8 cellular contexts compared by ENCODE assay signal in the genomic region with DNA sequence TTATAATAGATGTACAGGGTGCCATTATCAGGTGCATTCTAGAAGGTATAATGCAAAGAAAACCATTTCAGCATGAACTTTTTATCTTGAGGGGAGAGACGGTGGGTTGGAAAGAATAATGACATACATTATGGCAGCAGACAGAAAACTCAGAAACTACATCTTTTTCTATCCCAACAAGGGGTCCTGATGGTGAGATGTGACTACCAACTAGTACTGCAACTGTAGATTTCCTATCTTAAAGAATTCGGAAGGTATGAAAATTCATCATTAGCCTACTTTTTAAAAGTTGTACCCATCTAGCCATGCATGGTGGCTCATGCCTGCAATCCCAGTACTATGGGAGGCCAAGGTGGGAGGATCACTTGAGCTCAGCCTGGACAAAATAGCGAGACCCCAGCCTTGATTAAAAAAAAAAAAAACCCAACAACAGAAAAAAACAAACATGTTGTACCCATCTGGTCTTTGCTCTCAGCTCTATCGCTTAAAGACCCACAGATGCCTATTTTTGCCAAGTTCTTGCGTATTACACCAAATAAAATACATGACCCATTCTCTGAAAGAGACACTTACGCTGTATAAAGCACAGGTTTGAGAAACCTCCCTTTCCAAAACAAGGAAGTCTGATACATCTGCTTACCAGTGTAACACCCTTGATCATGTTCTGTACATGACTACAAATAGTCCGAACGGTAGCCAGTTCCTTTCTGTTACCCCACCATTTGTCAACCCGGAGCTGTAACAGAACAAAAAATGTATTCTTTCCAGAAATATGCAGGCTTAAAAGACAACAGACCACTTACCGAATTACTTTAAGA. TPM values are rescaled to one million over a fixed set of nuclear protein-coding genes. Genes with fewer than 3 reads are reported as not detected.
DNase-seq lines count a peak whose midpoint lies in the region; ATAC-seq and TF ChIP-seq lines count a peak whose summit lies in the region.

No MANE protein-coding gene starts in this region.

- H3K27me3 Mint-ChIP-seq in CD8-positive, alpha-beta T cell (ENCODE audit: low read depth): no peaks in the 10 kb centered on the region
- H3K27me3 Mint-ChIP-seq in effector memory CD8-positive, alpha-beta T cell: no peaks in the 10 kb centered on the region

- intact Hi-C loops in CD8-positive, alpha-beta T cell (cut with DNase I, micrococcal nuclease): loop anchor here (1.0 to 10.0 kb wide), 6 partner anchors 10 to 412 kb away; partner anchors contain the start of genes UBE2K (in 1 of the 2) and WDR19 (in 1 of the 2)

- POLR2A ChIA-PET in CD8-positive, alpha-beta T cell (lab: Charles Lee): interaction anchor here (1.0 to 2.1 kb wide), 4 partner anchors 9 to 521 kb away, joined by 3 to 26 read pairs (median 8); partner anchors contain the start of genes PDS5A and UBE2K

- H3K4me3 ChIP-seq in CD8-positive, alpha-beta T cell (ENCODE audit: low read depth, low read length): peak overlapping the region; percentile 87
- H3K4me3 ChIP-seq in NB4 (ENCODE audit: low read depth, low read length): peak overlapping the region; percentile 90
- H3K4me3 ChIP-seq in neutrophil (ENCODE audit: low read depth in 1 of 2, low read length in 1 of 2): no peak overlapping the region

- H3K4me3 Mint-ChIP-seq in CD8-positive, alpha-beta T cell: peak overlapping the region; percentile 98
- peak overlapping the region; percentile 94 to 96 for H3K4me3 Mint-ChIP-seq in effector memory CD8-positive, alpha-beta T cell

- TF ChIP-seq CTCF in CD8-positive, alpha-beta T cell (IDR thresholded peaks at IDR 0.05): no peak
- TF ChIP-seq CTCF in NB4 (IDR thresholded peaks at IDR 0.05; ENCODE audit: low read depth, low read length): no peak
- no peak for TF ChIP-seq CTCF in neutrophil (IDR thresholded peaks at IDR 0.05)

- no peaks in the 10 kb centered on the region for H3K27me3 ChIP-seq in CD8-positive, alpha-beta T cell (ENCODE audit: insufficient read depth, low read length)
- no peaks in the 10 kb centered on the region for H3K27me3 ChIP-seq in neutrophil

- ATAC-seq in CD8-positive, alpha-beta T cell: no peak
- ATAC-seq in effector memory CD8-positive, alpha-beta T cell (replicated peaks): no peak
- ATAC-seq in esophagus mucosa (no peak), HG03045 (IDR thresholded peaks at IDR 0.05; ENCODE audit: unreplicated experiment) (no peak)
- ATAC-seq in activated CD4-positive, CD25-positive, alpha-beta regulatory T cell treated with anti-CD3 and anti-CD28 coated beads, Interleukin-2, amount 50 U/mL, for 24 hours: no peak

- H3K36me3 ChIP-seq in CD8-positive, alpha-beta T cell (ENCODE audit: insufficient read depth, low read length): peaks cover 41% of the 10 kb centered on the region
- H3K36me3 ChIP-seq in neutrophil: peaks cover 54% of the 10 kb centered on the region

- H3K4me1 ChIP-seq in CD8-positive, alpha-beta T cell (ENCODE audit: insufficient read depth, low read length): peaks cover 25% of the 10 kb centered on the region
- H3K4me1 ChIP-seq in neutrophil (ENCODE audit: control insufficient read depth in 1 of 2, insufficient read depth in 1 of 2, low read depth in 1 of 2, low read length in 1 of 2): peaks cover 25 to 28% of the 10 kb centered on the region in 2 experiments

- no peaks in the 10 kb centered on the region for H3K9me3 ChIP-seq in CD8-positive, alpha-beta T cell (ENCODE audit: low read length)
- no peaks in the 10 kb centered on the region for H3K9me3 ChIP-seq in neutrophil

- TF ChIP-seq POLR2A in NB4 (IDR thresholded peaks at IDR 0.05; ENCODE audit: extremely low read depth, insufficient read length): no peak

- H3K27ac ChIP-seq in CD8-positive, alpha-beta T cell (ENCODE audit: low read depth, low read length): peak overlapping the region; percentile 91
- peak overlapping the region; percentile 94 for H3K27ac ChIP-seq in neutrophil

- H3K27ac Mint-ChIP-seq in CD8-positive, alpha-beta T cell: peak overlapping the region; percentile 100
- H3K27ac Mint-ChIP-seq in effector memory CD8-positive, alpha-beta T cell: peak overlapping the region; percentile 99 to 100

- no peak for DNase-seq in CD8-positive, alpha-beta T cell
- DNase-seq in NB4 (ENCODE audit: low read depth) (peak; percentile 32), SHP77 treated with DMSO at 0.1 percent for 48 hours (lab: John Stamatoyannopoulos, UW) (no peak)
- no peak for DNase-seq in effector memory CD8-positive, alpha-beta T cell

- CTCF ChIA-PET in CD8-positive, alpha-beta T cell (lab: Charles Lee): interaction anchor here (1.4 kb wide), 2 partner anchors 9 to 10 kb away, joined by 4 to 5 read pairs; no protein-coding TSS in a partner anchor

- peaks cover 43% of the 10 kb centered on the region for H3K4me1 Mint-ChIP-seq in CD8-positive, alpha-beta T cell (ENCODE audit: low read depth)
- peaks cover 22 to 38% of the 10 kb centered on the region in 2 donors for H3K4me1 Mint-ChIP-seq in effector memory CD8-positive, alpha-beta T cell (ENCODE audit: low read depth in 2 of 2)

- no peaks in the 10 kb centered on the region for H3K9me3 Mint-ChIP-seq in CD8-positive, alpha-beta T cell
- no peaks in the 10 kb centered on the region for H3K9me3 Mint-ChIP-seq in effector memory CD8-positive, alpha-beta T cell

- peaks cover 80% of the 10 kb centered on the region for H3K36me3 Mint-ChIP-seq in CD8-positive, alpha-beta T cell
- H3K36me3 Mint-ChIP-seq in effector memory CD8-positive, alpha-beta T cell (ENCODE audit: insufficient read depth): peaks cover 79% of the 10 kb centered on the region

RNA-seq across cellular contexts. Expression of gene RPL9, which starts 1.6 kb away (rescaled TPM):
- 1,000 to 10,000 TPM; 2,977 to 3,433 TPM for total RNA-seq in CD8-positive, alpha-beta T cell
- 1,488 TPM for total RNA-seq in esophagus mucosa

RNA-seq across cellular contexts. Expression of gene LIAS, which starts 1.7 kb away (rescaled TPM):
- 10 to 100 TPM in 1 of 2 experiments, 1 to 10 TPM in 1; 9.5 to 11.0 TPM for total RNA-seq in CD8-positive, alpha-beta T cell
- total RNA-seq in esophagus mucosa: 13.7 TPM

RNA-seq across cellular contexts. Expression of gene KLB, which starts 50.4 kb away (rescaled TPM):
- under 1 TPM; 0.05 to 0.06 TPM for total RNA-seq in CD8-positive, alpha-beta T cell
- 0.32 TPM for total RNA-seq in esophagus mucosa

Comparison
In these comparisons a context has a peak if more than half of its experiments do, and no peak if none do; other contexts are left out.
1. H3K4me3 ChIP-seq: peak in CD8-positive, alpha-beta T cell (single experiment) and NB4 (single experiment); none in neutrophil (0 of 2).